1 cellular context compared by ENCODE assay signal in the genomic region with DNA sequence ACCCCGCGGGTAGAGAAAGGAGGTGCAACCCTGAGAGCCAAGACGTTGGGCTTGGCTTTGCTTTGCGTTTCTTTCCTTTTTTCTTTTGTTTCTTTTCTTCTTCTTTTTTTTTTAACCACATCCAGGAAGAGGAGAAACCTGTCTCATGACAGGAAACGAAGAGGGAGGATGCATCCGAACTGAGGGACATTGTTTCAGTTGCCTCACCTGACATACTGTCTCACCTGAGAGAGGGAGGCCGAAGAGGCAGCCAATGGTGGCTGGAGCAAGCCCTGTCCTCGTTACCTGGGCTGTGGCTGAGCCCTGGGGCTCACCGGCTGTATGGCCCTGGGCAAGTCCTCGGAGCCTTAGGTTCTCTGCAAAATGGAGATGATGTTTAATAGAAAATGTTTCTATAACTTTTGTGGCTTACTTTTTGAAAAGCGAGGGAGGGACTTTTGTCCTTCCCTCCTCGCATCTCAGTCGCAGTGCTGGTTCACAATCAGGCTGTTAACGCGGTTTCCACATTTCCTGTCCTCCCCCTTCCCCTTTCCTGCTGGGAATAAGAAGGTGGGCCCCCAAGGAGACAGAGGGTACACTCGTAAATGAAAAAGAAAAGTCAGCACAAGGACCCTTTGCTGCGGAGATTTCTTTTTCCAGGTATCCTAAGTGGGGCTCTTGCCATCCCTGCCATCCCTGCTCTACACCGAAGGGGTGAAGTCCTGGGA.
TF ChIP-seq lines count a peak whose summit lies in the region.

No MANE protein-coding gene starts in this region.

TF ChIP-seq in K562, 482 proteins besides CTCF, POLR2A, EP300 and RAD21 (continued from another document and continues in another):
- TF ChIP-seq, protein P1, sequence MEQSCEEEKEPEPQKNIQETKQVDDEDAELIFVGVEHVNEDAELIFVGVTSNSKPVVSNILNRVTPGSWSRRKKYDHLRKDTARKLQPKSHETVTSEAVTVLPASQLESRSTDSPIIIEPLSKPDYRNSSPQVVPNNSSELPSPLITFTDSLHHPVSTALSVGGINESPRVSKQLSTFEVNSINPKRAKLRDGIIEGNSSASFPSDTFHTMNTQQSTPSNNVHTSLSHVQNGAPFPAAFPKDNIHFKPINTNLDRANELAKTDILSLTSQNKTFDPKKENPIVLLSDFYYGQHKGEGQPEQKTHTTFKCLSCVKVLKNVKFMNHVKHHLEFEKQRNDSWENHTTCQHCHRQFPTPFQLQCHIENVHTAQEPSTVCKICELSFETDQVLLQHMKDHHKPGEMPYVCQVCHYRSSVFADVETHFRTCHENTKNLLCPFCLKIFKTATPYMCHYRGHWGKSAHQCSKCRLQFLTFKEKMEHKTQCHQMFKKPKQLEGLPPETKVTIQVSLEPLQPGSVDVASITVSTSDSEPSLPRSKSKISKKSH (CRISPR knock-in tag; IDR thresholded peaks at IDR 0.05), result no peak
- TF ChIP-seq ZNF184 (CRISPR knock-in tag; IDR thresholded peaks at IDR 0.05) (no peak), SREBF2 (CRISPR knock-in tag; IDR thresholded peaks at IDR 0.05) (no peak), RBM34 (IDR thresholded peaks at IDR 0.05; ENCODE audit: borderline replicate concordance, insufficient read depth, low read length) (no peak), ZNF589 (CRISPR knock-in tag; IDR thresholded peaks at IDR 0.05; ENCODE audit: low read depth) (0 out of 2 replicates have a peak, but pooled peaks have one; percentile 5), ESRRB (CRISPR knock-in tag; IDR thresholded peaks at IDR 0.05; ENCODE audit: borderline replicate concordance) (no peak), ZBED1 (IDR thresholded peaks at IDR 0.05) (no peak), FOXJ2 (tag; IDR thresholded peaks at IDR 0.05) (no peak)
- TF ChIP-seq, protein P2, sequence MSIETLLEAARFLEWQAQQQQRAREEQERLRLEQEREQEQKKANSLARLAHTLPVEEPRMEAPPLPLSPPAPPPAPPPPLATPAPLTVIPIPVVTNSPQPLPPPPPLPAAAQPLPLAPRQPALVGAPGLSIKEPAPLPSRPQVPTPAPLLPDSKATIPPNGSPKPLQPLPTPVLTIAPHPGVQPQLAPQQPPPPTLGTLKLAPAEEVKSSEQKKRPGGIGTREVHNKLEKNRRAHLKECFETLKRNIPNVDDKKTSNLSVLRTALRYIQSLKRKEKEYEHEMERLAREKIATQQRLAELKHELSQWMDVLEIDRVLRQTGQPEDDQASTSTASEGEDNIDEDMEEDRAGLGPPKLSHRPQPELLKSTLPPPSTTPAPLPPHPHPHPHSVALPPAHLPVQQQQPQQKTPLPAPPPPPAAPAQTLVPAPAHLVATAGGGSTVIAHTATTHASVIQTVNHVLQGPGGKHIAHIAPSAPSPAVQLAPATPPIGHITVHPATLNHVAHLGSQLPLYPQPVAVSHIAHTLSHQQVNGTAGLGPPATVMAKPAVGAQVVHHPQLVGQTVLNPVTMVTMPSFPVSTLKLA (conservative IDR thresholded peaks at IDR 0.05), result no peak
- TF ChIP-seq, protein P3, sequence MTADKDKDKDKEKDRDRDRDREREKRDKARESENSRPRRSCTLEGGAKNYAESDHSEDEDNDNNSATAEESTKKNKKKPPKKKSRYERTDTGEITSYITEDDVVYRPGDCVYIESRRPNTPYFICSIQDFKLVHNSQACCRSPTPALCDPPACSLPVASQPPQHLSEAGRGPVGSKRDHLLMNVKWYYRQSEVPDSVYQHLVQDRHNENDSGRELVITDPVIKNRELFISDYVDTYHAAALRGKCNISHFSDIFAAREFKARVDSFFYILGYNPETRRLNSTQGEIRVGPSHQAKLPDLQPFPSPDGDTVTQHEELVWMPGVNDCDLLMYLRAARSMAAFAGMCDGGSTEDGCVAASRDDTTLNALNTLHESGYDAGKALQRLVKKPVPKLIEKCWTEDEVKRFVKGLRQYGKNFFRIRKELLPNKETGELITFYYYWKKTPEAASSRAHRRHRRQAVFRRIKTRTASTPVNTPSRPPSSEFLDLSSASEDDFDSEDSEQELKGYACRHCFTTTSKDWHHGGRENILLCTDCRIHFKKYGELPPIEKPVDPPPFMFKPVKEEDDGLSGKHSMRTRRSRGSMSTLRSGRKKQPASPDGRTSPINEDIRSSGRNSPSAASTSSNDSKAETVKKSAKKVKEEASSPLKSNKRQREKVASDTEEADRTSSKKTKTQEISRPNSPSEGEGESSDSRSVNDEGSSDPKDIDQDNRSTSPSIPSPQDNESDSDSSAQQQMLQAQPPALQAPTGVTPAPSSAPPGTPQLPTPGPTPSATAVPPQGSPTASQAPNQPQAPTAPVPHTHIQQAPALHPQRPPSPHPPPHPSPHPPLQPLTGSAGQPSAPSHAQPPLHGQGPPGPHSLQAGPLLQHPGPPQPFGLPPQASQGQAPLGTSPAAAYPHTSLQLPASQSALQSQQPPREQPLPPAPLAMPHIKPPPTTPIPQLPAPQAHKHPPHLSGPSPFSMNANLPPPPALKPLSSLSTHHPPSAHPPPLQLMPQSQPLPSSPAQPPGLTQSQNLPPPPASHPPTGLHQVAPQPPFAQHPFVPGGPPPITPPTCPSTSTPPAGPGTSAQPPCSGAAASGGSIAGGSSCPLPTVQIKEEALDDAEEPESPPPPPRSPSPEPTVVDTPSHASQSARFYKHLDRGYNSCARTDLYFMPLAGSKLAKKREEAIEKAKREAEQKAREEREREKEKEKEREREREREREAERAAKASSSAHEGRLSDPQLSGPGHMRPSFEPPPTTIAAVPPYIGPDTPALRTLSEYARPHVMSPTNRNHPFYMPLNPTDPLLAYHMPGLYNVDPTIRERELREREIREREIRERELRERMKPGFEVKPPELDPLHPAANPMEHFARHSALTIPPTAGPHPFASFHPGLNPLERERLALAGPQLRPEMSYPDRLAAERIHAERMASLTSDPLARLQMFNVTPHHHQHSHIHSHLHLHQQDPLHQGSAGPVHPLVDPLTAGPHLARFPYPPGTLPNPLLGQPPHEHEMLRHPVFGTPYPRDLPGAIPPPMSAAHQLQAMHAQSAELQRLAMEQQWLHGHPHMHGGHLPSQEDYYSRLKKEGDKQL (CRISPR knock-in tag; IDR thresholded peaks at IDR 0.05; ENCODE audit: borderline replicate concordance), result no peak
- TF ChIP-seq, protein P4, sequence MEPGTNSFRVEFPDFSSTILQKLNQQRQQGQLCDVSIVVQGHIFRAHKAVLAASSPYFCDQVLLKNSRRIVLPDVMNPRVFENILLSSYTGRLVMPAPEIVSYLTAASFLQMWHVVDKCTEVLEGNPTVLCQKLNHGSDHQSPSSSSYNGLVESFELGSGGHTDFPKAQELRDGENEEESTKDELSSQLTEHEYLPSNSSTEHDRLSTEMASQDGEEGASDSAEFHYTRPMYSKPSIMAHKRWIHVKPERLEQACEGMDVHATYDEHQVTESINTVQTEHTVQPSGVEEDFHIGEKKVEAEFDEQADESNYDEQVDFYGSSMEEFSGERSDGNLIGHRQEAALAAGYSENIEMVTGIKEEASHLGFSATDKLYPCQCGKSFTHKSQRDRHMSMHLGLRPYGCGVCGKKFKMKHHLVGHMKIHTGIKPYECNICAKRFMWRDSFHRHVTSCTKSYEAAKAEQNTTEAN (CRISPR knock-in tag; IDR thresholded peaks at IDR 0.05), result no peak
- TF ChIP-seq, protein P5, sequence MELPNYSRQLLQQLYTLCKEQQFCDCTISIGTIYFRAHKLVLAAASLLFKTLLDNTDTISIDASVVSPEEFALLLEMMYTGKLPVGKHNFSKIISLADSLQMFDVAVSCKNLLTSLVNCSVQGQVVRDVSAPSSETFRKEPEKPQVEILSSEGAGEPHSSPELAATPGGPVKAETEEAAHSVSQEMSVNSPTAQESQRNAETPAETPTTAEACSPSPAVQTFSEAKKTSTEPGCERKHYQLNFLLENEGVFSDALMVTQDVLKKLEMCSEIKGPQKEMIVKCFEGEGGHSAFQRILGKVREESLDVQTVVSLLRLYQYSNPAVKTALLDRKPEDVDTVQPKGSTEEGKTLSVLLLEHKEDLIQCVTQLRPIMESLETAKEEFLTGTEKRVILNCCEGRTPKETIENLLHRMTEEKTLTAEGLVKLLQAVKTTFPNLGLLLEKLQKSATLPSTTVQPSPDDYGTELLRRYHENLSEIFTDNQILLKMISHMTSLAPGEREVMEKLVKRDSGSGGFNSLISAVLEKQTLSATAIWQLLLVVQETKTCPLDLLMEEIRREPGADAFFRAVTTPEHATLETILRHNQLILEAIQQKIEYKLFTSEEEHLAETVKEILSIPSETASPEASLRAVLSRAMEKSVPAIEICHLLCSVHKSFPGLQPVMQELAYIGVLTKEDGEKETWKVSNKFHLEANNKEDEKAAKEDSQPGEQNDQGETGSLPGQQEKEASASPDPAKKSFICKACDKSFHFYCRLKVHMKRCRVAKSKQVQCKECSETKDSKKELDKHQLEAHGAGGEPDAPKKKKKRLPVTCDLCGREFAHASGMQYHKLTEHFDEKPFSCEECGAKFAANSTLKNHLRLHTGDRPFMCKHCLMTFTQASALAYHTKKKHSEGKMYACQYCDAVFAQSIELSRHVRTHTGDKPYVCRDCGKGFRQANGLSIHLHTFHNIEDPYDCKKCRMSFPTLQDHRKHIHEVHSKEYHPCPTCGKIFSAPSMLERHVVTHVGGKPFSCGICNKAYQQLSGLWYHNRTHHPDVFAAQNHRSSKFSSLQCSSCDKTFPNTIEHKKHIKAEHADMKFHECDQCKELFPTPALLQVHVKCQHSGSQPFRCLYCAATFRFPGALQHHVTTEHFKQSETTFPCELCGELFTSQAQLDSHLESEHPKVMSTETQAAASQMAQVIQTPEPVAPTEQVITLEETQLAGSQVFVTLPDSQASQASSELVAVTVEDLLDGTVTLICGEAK (IDR thresholded peaks at IDR 0.05), result 0 out of 2 replicates have a peak, but pooled peaks have one; percentile 33
- TF ChIP-seq, protein P5 (CRISPR knock-in tag; IDR thresholded peaks at IDR 0.05), result no peak
- TF ChIP-seq, protein P6, sequence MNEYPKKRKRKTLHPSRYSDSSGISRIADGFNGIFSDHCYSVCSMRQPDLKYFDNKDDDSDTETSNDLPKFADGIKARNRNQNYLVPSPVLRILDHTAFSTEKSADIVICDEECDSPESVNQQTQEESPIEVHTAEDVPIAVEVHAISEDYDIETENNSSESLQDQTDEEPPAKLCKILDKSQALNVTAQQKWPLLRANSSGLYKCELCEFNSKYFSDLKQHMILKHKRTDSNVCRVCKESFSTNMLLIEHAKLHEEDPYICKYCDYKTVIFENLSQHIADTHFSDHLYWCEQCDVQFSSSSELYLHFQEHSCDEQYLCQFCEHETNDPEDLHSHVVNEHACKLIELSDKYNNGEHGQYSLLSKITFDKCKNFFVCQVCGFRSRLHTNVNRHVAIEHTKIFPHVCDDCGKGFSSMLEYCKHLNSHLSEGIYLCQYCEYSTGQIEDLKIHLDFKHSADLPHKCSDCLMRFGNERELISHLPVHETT (CRISPR knock-in tag; conservative IDR thresholded peaks at IDR 0.05 in 1 of 2, IDR thresholded peaks at IDR 0.05 in 1 of 2), result no peak
- TF ChIP-seq, protein P7, sequence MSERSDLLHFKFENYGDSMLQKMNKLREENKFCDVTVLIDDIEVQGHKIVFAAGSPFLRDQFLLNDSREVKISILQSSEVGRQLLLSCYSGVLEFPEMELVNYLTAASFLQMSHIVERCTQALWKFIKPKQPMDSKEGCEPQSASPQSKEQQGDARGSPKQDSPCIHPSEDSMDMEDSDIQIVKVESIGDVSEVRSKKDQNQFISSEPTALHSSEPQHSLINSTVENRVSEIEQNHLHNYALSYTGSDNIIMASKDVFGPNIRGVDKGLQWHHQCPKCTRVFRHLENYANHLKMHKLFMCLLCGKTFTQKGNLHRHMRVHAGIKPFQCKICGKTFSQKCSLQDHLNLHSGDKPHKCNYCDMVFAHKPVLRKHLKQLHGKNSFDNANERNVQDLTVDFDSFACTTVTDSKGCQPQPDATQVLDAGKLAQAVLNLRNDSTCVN (CRISPR knock-in tag; IDR thresholded peaks at IDR 0.05), result no peak
